12 cellular contexts compared by ENCODE assay signal in genomic region chr10:124105594-124105993, GRCh38. TPM values are rescaled to one million over a fixed set of nuclear protein-coding genes. Genes with fewer than 3 reads are reported as not detected.
DNase-seq lines count a peak whose midpoint lies in the region; ATAC-seq and TF ChIP-seq lines count a peak whose summit lies in the region.
"Had no signal": no experiment of that assay in that cellular context is flagged by ENCODE, and none has a peak within 500 bp of the region (broad histone marks: within the 10 kb centered on the region; RNA-seq: fewer than 3 reads in every experiment).

No MANE protein-coding gene starts in this region.

- H3K4me1 Mint-ChIP-seq in Calu3 (ENCODE audit: low read depth, unreplicated experiment): peaks cover 14% of the 10 kb centered on the region
- peaks cover 5% of the 10 kb centered on the region for H3K4me1 Mint-ChIP-seq in activated T-cell treated with anti-CD3 and anti-CD28 coated beads, Interleukin-2, amount 50 U/mL, for 24 hours (ENCODE audit: low read depth)

- TF ChIP-seq POLR2A in adrenal gland (IDR thresholded peaks at IDR 0.05) (no peak), gastrocnemius medialis (IDR thresholded peaks at IDR 0.05) (no peak)

- H3K36me3 ChIP-seq in adrenal gland (replicated peaks in 1 of 2) (no peaks in the 10 kb centered on the region), gastrocnemius medialis (no peaks in the 10 kb centered on the region)

- CTCF ChIA-PET in Calu3 (lab: Charles Lee): interaction anchor here (1.2 kb wide), 1 partner anchor 108 kb away, joined by 3 read pairs; no protein-coding TSS in a partner anchor

- H3K4me3 ChIP-seq in adrenal gland: peak overlapping the region in 1 of 4 donors; percentile 25
- no peak overlapping the region for H3K4me3 ChIP-seq in gastrocnemius medialis

- no peak overlapping the region for H3K27ac Mint-ChIP-seq in Calu3 (ENCODE audit: unreplicated experiment)
- H3K27ac Mint-ChIP-seq in activated T-cell treated with anti-CD3 and anti-CD28 coated beads, Interleukin-2, amount 50 U/mL, for 24 hours: no peak overlapping the region

- BruUV-seq in Calu3 (replicated peaks; lab: Mats Ljungman, UMichigan): no TSS peak

- no peaks in the 10 kb centered on the region for H3K27me3 Mint-ChIP-seq in Calu3 (ENCODE audit: unreplicated experiment)
- H3K27me3 Mint-ChIP-seq in activated T-cell treated with anti-CD3 and anti-CD28 coated beads, Interleukin-2, amount 50 U/mL, for 24 hours: peaks cover 10% of the 10 kb centered on the region

- WGBS in adrenal gland, 4 donors: 38 to 44% (median 42%) methylated on average over 5 of the region's 5 CpGs

- no peak overlapping the region for H3K4me3 Mint-ChIP-seq in Calu3 (ENCODE audit: low read depth, unreplicated experiment)
- H3K4me3 Mint-ChIP-seq in activated T-cell treated with anti-CD3 and anti-CD28 coated beads, Interleukin-2, amount 50 U/mL, for 24 hours: no peak overlapping the region

- H3K27me3 ChIP-seq in adrenal gland (no peaks in the 10 kb centered on the region), gastrocnemius medialis (no peaks in the 10 kb centered on the region)

- intact Hi-C loops in adrenal gland (cut with DNase I): no loop called here
- intact Hi-C loops in gastrocnemius medialis (cut with DNase I; ENCODE audit: low total_unique reads): no loop called here
- intact Hi-C loops in Calu3 (cut with micrococcal nuclease; ENCODE audit: unreplicated experiment): loop anchor here (5.0 kb wide), 1 partner anchor 47 kb away; no protein-coding TSS in a partner anchor

- no peaks in the 10 kb centered on the region for H3K9me3 Mint-ChIP-seq in Calu3 (ENCODE audit: low read depth, unreplicated experiment)
- H3K9me3 Mint-ChIP-seq in activated T-cell treated with anti-CD3 and anti-CD28 coated beads, Interleukin-2, amount 50 U/mL, for 24 hours: peaks cover 2% of the 10 kb centered on the region

- no peaks in the 10 kb centered on the region for H3K36me3 Mint-ChIP-seq in Calu3 (ENCODE audit: insufficient read depth, unreplicated experiment)
- no peaks in the 10 kb centered on the region for H3K36me3 Mint-ChIP-seq in activated T-cell treated with anti-CD3 and anti-CD28 coated beads, Interleukin-2, amount 50 U/mL, for 24 hours (ENCODE audit: low read depth)

- H3K9me3 ChIP-seq in adrenal gland (replicated peaks in 1 of 3): no peaks in the 10 kb centered on the region
- no peaks in the 10 kb centered on the region for H3K9me3 ChIP-seq in gastrocnemius medialis

- in situ Hi-C loops in gastrocnemius medialis (cut with MboI; ENCODE audit: low sequenced_read_pairs in 4 of 4): loop anchor here in 2 of 4 donors (10.0 kb wide), 2 partner anchors 49 to 279 kb away; no protein-coding TSS in a partner anchor

- DNase-seq in EL (peak; percentile 17), adrenal gland (peak in 2 of 7 donors; percentile 33 to 47), iris pigment epithelial cell (ENCODE audit: low read depth) (peak; percentile 29), gastrocnemius medialis (no peak), Calu3 (no peak), SW480 (ENCODE audit: low spot score) (no peak), NCI-H524 (lab: John Stamatoyannopoulos, UW) (no peak)
- DNase-seq in activated T-cell treated with anti-CD3 and anti-CD28 coated beads, Interleukin-2, amount 50 U/mL, for 24 hours: no peak
- DNase-seq: activated CD8-positive, alpha-beta memory T cell treated with anti-CD3 and anti-CD28 coated beads, Interleukin-2, amount 50 U/mL, for 4 hours; DMS53; effector CD8-positive, alpha-beta T cell; NCI-H2171 treated with DMSO at 0.1 percent for 48 hours had no signal

- H3K27ac ChIP-seq in adrenal gland (peak overlapping the region in 4 of 5 donors; percentile 36 to 82 (median 75)), gastrocnemius medialis (peak overlapping the region; percentile 34 to 73 (median 54))

- ATAC-seq in gastrocnemius medialis: peak in 1 of 2 donors; percentile 81

- H3K4me1 ChIP-seq in adrenal gland (replicated peaks in 1 of 2): peaks cover 20 to 24% of the 10 kb centered on the region in 2 donors
- peaks cover 10 to 15% of the 10 kb centered on the region in 2 donors for H3K4me1 ChIP-seq in gastrocnemius medialis

- TF ChIP-seq CTCF in adrenal gland (IDR thresholded peaks at IDR 0.05) (no peak), gastrocnemius medialis (IDR thresholded peaks at IDR 0.05 in 4 of 5, conservative IDR thresholded peaks at IDR 0.05 in 1 of 5) (no peak), Calu3 (IDR thresholded peaks at IDR 0.05; ENCODE audit: unreplicated experiment) (no peak)

RNA-seq across cellular contexts. Expression of gene CHST15, which starts 12.2 kb away (rescaled TPM):
- total RNA-seq in adrenal gland: 10 to 100 TPM; 24.0 to 54.5 (median 39.8) TPM
- 10 to 100 TPM in 1 of 3 donors, 1 to 10 TPM in 2; 5.2 to 15.7 (median 8.1) TPM for polyA plus RNA-seq in adrenal gland
- total RNA-seq in gastrocnemius medialis: 10 to 100 TPM in 3 of 4 donors, 1 to 10 TPM in 1; 9.0 to 32.2 (median 20.3) TPM
- total RNA-seq in Calu3 (2022): 18.3 and 19.3 TPM in 2 replicates

Comparison
In these comparisons a context has a peak if more than half of its experiments do, and no peak if none do; other contexts are left out.
1. DNase-seq: peak in EL (single experiment) and iris pigment epithelial cell (single experiment); none in gastrocnemius medialis (0 of 2), Calu3 (single experiment), SW480 (single experiment), activated T-cell treated with anti-CD3 and anti-CD28 coated beads, Interleukin-2, amount 50 U/mL, for 24 hours (single experiment) and NCI-H524 (0 of 2).